In genomic region chr7:681551-682307, GRCh38 we compare ENCODE assay signal across 22 cellular contexts. TPM values are rescaled to one million over a fixed set of nuclear protein-coding genes. Genes with fewer than 3 reads are reported as not detected.
DNase-seq lines count a peak whose midpoint lies in the region; ATAC-seq and TF ChIP-seq lines count a peak whose summit lies in the region.
"Had no signal": no experiment of that assay in that cellular context is flagged by ENCODE, and none has a peak within 500 bp of the region (broad histone marks: within the 10 kb centered on the region; RNA-seq: fewer than 3 reads in every experiment).

No MANE protein-coding gene starts in this region.

- ATAC-seq in RWPE2 (ENCODE audit: low read depth) (no peak), upper lobe of right lung (no peak)

- no peaks in the 10 kb centered on the region for H3K4me1 Mint-ChIP-seq in endodermal cell
- H3K4me1 Mint-ChIP-seq: H9 had no signal

- H4K20me1 ChIP-seq in osteoblast (ENCODE audit: insufficient read depth, low read length) = no peaks in the 10 kb centered on the region
- H4K20me1 ChIP-seq: BLaER1 treated with 17β-estradiol and CSF1 and Interleukin-3, amounts not matched to agents 10 nM and 100 nM had no signal

- no peak overlapping the region for H3K4me2 ChIP-seq in osteoblast (ENCODE audit: insufficient read depth, low read length)
- H3K4me2 ChIP-seq: BLaER1 treated with 17β-estradiol and CSF1 and Interleukin-3, amounts not matched to agents 10 nM and 100 nM; PC-9 had no signal

- no peaks in the 10 kb centered on the region for H3K79me2 ChIP-seq in osteoblast (ENCODE audit: insufficient read depth, low read length)

- H3K4me1 ChIP-seq in RWPE2 (ENCODE audit: insufficient read depth, poor library complexity, severe bottlenecking) (no peaks in the 10 kb centered on the region), endodermal cell (ENCODE audit: control insufficient read depth, insufficient read depth, low read length) (no peaks in the 10 kb centered on the region), osteoblast (ENCODE audit: insufficient read depth, low read length) (no peaks in the 10 kb centered on the region), upper lobe of right lung (no peaks in the 10 kb centered on the region)
- H3K4me1 ChIP-seq: SJSA1 had no signal

- no peak overlapping the region for H3K4me3 Mint-ChIP-seq in endodermal cell
- H3K4me3 Mint-ChIP-seq: CD4-positive, alpha-beta T cell; H9 had no signal

- no peak overlapping the region for H3K27ac Mint-ChIP-seq in endodermal cell
- H3K27ac Mint-ChIP-seq: CD4-positive, alpha-beta T cell; H9 had no signal

- peaks cover 26% of the 10 kb centered on the region for H3K9me3 Mint-ChIP-seq in endodermal cell

- intact Hi-C loops in upper lobe of right lung (cut with DNase I) = no loop called here

- H3K27ac ChIP-seq in RWPE2 (ENCODE audit: poor library complexity, severe bottlenecking) (no peak overlapping the region), endodermal cell (ENCODE audit: low read depth, low read length) (no peak overlapping the region), osteoblast (ENCODE audit: low read depth, low read length) (no peak overlapping the region), upper lobe of right lung (no peak overlapping the region)
- H3K27ac ChIP-seq: BLaER1 treated with 17β-estradiol and CSF1 and Interleukin-3, amounts not matched to agents 10 nM and 100 nM; GM23248; PC-9; SJSA1 had no signal

- H3K9ac ChIP-seq in endodermal cell (ENCODE audit: extremely low read depth, low read length, poor library complexity, severe bottlenecking) = no peak overlapping the region
- H3K9ac ChIP-seq: BLaER1 treated with 17β-estradiol and CSF1 and Interleukin-3, amounts not matched to agents 10 nM and 100 nM; GM23248 had no signal

- TF ChIP-seq CTCF in RWPE2 (IDR thresholded peaks at IDR 0.05; ENCODE audit: poor library complexity, severe bottlenecking) = no peak
- TF ChIP-seq CTCF in endodermal cell (conservative IDR thresholded peaks at IDR 0.05) = no peak
- no peak for TF ChIP-seq CTCF in osteoblast (IDR thresholded peaks at IDR 0.05; ENCODE audit: extremely low read depth, low read depth, low read length)
- no peak for TF ChIP-seq CTCF in upper lobe of right lung (IDR thresholded peaks at IDR 0.05)

- WGBS in endodermal cell (ENCODE audit: insufficient coverage in 1 of 2, insufficient read length in 1 of 2), 2 experiments = 90 to 98% methylated on average over 12 to 13 of the region's 13 CpGs

- H3K27me3 ChIP-seq in RWPE2 (ENCODE audit: insufficient read depth, poor library complexity, severe bottlenecking) (no peaks in the 10 kb centered on the region), endodermal cell (ENCODE audit: control insufficient read depth, insufficient read depth, low read length, poor library complexity, severe bottlenecking) (no peaks in the 10 kb centered on the region), osteoblast (ENCODE audit: insufficient read depth, low read length) (no peaks in the 10 kb centered on the region), upper lobe of right lung (no peaks in the 10 kb centered on the region)
- H3K27me3 ChIP-seq: BLaER1 treated with 17β-estradiol and CSF1 and Interleukin-3, amounts not matched to agents 10 nM and 100 nM; SJSA1 had no signal

- H3K9me3 ChIP-seq in RWPE2 (ENCODE audit: severe bottlenecking) = peaks cover 11% of the 10 kb centered on the region
- peaks cover 22% of the 10 kb centered on the region for H3K9me3 ChIP-seq in endodermal cell (ENCODE audit: control insufficient read depth, low read length)
- H3K9me3 ChIP-seq in osteoblast (ENCODE audit: low read depth, low read length) = no peaks in the 10 kb centered on the region
- H3K9me3 ChIP-seq in upper lobe of right lung = peaks cover 5% of the 10 kb centered on the region
- H3K9me3 ChIP-seq: SJSA1 had no signal

- peaks cover 72% of the 10 kb centered on the region for H3K36me3 Mint-ChIP-seq in endodermal cell (ENCODE audit: low read depth)

- H3K4me3 ChIP-seq in RWPE2 (ENCODE audit: severe bottlenecking) (no peak overlapping the region), endodermal cell (ENCODE audit: low read length) (no peak overlapping the region), osteoblast (ENCODE audit: insufficient read depth, low read length) (no peak overlapping the region), upper lobe of right lung (no peak overlapping the region)
- H3K4me3 ChIP-seq: BLaER1 treated with 17β-estradiol and CSF1 and Interleukin-3, amounts not matched to agents 10 nM and 100 nM; GM23248; PC-9; SJSA1 had no signal

- DNase-seq in RWPE2 (ENCODE audit: low spot score) (peak; percentile 22), endodermal cell (peak; percentile 2), osteoblast (ENCODE audit: insufficient read length, low spot score, missing footprints) (peak; percentile 51), upper lobe of right lung (peak; percentile 11), HT-29 (ENCODE audit: low spot score) (no peak), NCI-H510A (lab: John Stamatoyannopoulos, UW) (no peak), iPS-NIHi7 (ENCODE audit: extremely low spot score) (no peak)
- DNase-seq: AML-193, DMS53, GM23248, H9, Karpas-422, NCI-H1092, NCI-H1436 treated with DMSO at 0.1 percent for 48 hours, NCI-H187 treated with DMSO at 0.1 percent for 48 hours, NCI-H446, NCI-H526, PC-9, Right ventricle myocardium superior had no signal

- peaks cover 15% of the 10 kb centered on the region for H3K36me3 ChIP-seq in RWPE2 (ENCODE audit: low read depth)
- H3K36me3 ChIP-seq in endodermal cell (ENCODE audit: control insufficient read depth, insufficient read depth, low read length) = peaks cover 19% of the 10 kb centered on the region
- no peaks in the 10 kb centered on the region for H3K36me3 ChIP-seq in osteoblast (ENCODE audit: insufficient read depth, low read length)
- H3K36me3 ChIP-seq in upper lobe of right lung = no peaks in the 10 kb centered on the region
- H3K36me3 ChIP-seq: SJSA1 had no signal

- no peak overlapping the region for H2AFZ ChIP-seq in osteoblast (ENCODE audit: low read length)
- H2AFZ ChIP-seq: GM23248, PC-9 had no signal

- H3K27me3 Mint-ChIP-seq in endodermal cell (ENCODE audit: insufficient read depth) = no peaks in the 10 kb centered on the region
- H3K27me3 Mint-ChIP-seq: CD4-positive, alpha-beta T cell had no signal

RNA-seq across cellular contexts. Expression of gene DNAAF5, which starts 44.8 kb away (rescaled TPM):
- total RNA-seq in endodermal cell (10 to 100 TPM; 54.2 to 54.3 TPM), osteoblast (19.7 and 22.4 TPM in 2 replicates), upper lobe of right lung (15.8 TPM)
- 28.7 TPM for polyA plus RNA-seq in endodermal cell (2013, experiment 1 of 2)
- 27.9 TPM for polyA plus RNA-seq in endodermal cell (2013, experiment 2 of 2)
- total RNA-seq in HT-29 (2014; rRNA removed; shearing (Covaris generic)) = 122 and 124 TPM in 2 replicates

RNA-seq across cellular contexts. Expression of gene PRKAR1B, which starts 45.4 kb away (rescaled TPM):
- total RNA-seq in endodermal cell = 10 to 100 TPM; 33.5 to 43.2 TPM
- 12.8 TPM for polyA plus RNA-seq in endodermal cell (2013, experiment 1 of 2)
- polyA plus RNA-seq in endodermal cell (2013, experiment 2 of 2) = 12.0 TPM
- 5.9 and 6.5 TPM in 2 replicates for total RNA-seq in osteoblast
- total RNA-seq in upper lobe of right lung = 25.7 TPM
- 70.8 and 78.0 TPM in 2 replicates for total RNA-seq in HT-29 (2014; rRNA removed; shearing (Covaris generic))

Comparison
In these comparisons a context has a peak if more than half of its experiments do, and no peak if none do; other contexts are left out.
1. DNase-seq: peak in RWPE2 (single experiment), endodermal cell (single experiment), osteoblast (single experiment) and upper lobe of right lung (single experiment); none in HT-29 (single experiment), NCI-H510A (single experiment) and iPS-NIHi7 (single experiment).